Comparison of ENCODE assay signal across 10 cellular contexts in genomic region chr6:88141641-88142298, GRCh38. TPM values are rescaled to one million over a fixed set of nuclear protein-coding genes. Genes with fewer than 3 reads are reported as not detected.
DNase-seq lines count a peak whose midpoint lies in the region; ATAC-seq lines count a peak whose summit lies in the region.
"Had no signal": no experiment of that assay in that cellular context is flagged by ENCODE, and none has a peak within 500 bp of the region (broad histone marks: within the 10 kb centered on the region; RNA-seq: fewer than 3 reads in every experiment).

No MANE protein-coding gene starts in this region.

- H3K27ac Mint-ChIP-seq in activated naive CD8-positive, alpha-beta T cell treated with anti-CD3 and anti-CD28 coated beads, Interleukin-2, amount 50 U/mL, for 24 hours, result peak overlapping the region; percentile 37
- H3K27ac Mint-ChIP-seq in activated naive CD8-positive, alpha-beta T cell treated with anti-CD3 and anti-CD28 coated beads for 36 hours, result no peak overlapping the region
- no peak overlapping the region for H3K27ac Mint-ChIP-seq in activated CD4-positive, alpha-beta memory T cell treated with anti-CD3 and anti-CD28 coated beads for 36 hours

- POLR2A ChIA-PET in activated CD4-positive, alpha-beta memory T cell treated with anti-CD3 and anti-CD28 coated beads for 36 hours (lab: Charles Lee), result no interaction called here

- peak; percentile 33 for ATAC-seq in activated naive CD8-positive, alpha-beta T cell treated with anti-CD3 and anti-CD28 coated beads, Interleukin-2, amount 50 U/mL, for 24 hours
- peak; percentile 93 for ATAC-seq in HG02678 (IDR thresholded peaks at IDR 0.05; ENCODE audit: unreplicated experiment)
- peak; percentile 90 for ATAC-seq in HG03565 (IDR thresholded peaks at IDR 0.05; ENCODE audit: unreplicated experiment)

- no peaks in the 10 kb centered on the region for H3K9me3 Mint-ChIP-seq in activated naive CD8-positive, alpha-beta T cell treated with anti-CD3 and anti-CD28 coated beads, Interleukin-2, amount 50 U/mL, for 24 hours
- H3K9me3 Mint-ChIP-seq in activated naive CD8-positive, alpha-beta T cell treated with anti-CD3 and anti-CD28 coated beads for 36 hours, result no peaks in the 10 kb centered on the region
- no peaks in the 10 kb centered on the region for H3K9me3 Mint-ChIP-seq in activated CD4-positive, alpha-beta memory T cell treated with anti-CD3 and anti-CD28 coated beads for 36 hours

- H3K4me3 Mint-ChIP-seq in activated naive CD8-positive, alpha-beta T cell treated with anti-CD3 and anti-CD28 coated beads, Interleukin-2, amount 50 U/mL, for 24 hours, result no peak overlapping the region
- no peak overlapping the region for H3K4me3 Mint-ChIP-seq in activated naive CD8-positive, alpha-beta T cell treated with anti-CD3 and anti-CD28 coated beads for 36 hours
- H3K4me3 Mint-ChIP-seq in activated CD4-positive, alpha-beta memory T cell treated with anti-CD3 and anti-CD28 coated beads for 36 hours, result no peak overlapping the region

- H3K27me3 Mint-ChIP-seq in activated naive CD8-positive, alpha-beta T cell treated with anti-CD3 and anti-CD28 coated beads, Interleukin-2, amount 50 U/mL, for 24 hours, result no peaks in the 10 kb centered on the region
- peaks cover 4% of the 10 kb centered on the region for H3K27me3 Mint-ChIP-seq in activated naive CD8-positive, alpha-beta T cell treated with anti-CD3 and anti-CD28 coated beads for 36 hours
- peaks cover 3% of the 10 kb centered on the region for H3K27me3 Mint-ChIP-seq in activated CD4-positive, alpha-beta memory T cell treated with anti-CD3 and anti-CD28 coated beads for 36 hours

- no peaks in the 10 kb centered on the region for H3K36me3 Mint-ChIP-seq in activated naive CD8-positive, alpha-beta T cell treated with anti-CD3 and anti-CD28 coated beads, Interleukin-2, amount 50 U/mL, for 24 hours (ENCODE audit: low read depth)
- no peaks in the 10 kb centered on the region for H3K36me3 Mint-ChIP-seq in activated naive CD8-positive, alpha-beta T cell treated with anti-CD3 and anti-CD28 coated beads for 36 hours
- H3K36me3 Mint-ChIP-seq in activated CD4-positive, alpha-beta memory T cell treated with anti-CD3 and anti-CD28 coated beads for 36 hours, result no peaks in the 10 kb centered on the region

- CTCF ChIA-PET in activated CD4-positive, alpha-beta memory T cell treated with anti-CD3 and anti-CD28 coated beads for 36 hours (lab: Charles Lee), result no interaction called here

- intact Hi-C loops in activated CD4-positive, alpha-beta memory T cell treated with anti-CD3 and anti-CD28 coated beads for 36 hours (cut with micrococcal nuclease), result no loop called here

- peaks cover 5% of the 10 kb centered on the region for H3K4me1 Mint-ChIP-seq in activated naive CD8-positive, alpha-beta T cell treated with anti-CD3 and anti-CD28 coated beads, Interleukin-2, amount 50 U/mL, for 24 hours
- no peaks in the 10 kb centered on the region for H3K4me1 Mint-ChIP-seq in activated naive CD8-positive, alpha-beta T cell treated with anti-CD3 and anti-CD28 coated beads for 36 hours
- no peaks in the 10 kb centered on the region for H3K4me1 Mint-ChIP-seq in activated CD4-positive, alpha-beta memory T cell treated with anti-CD3 and anti-CD28 coated beads for 36 hours (ENCODE audit: low read depth)

- DNase-seq in activated naive CD8-positive, alpha-beta T cell treated with anti-CD3 and anti-CD28 coated beads, Interleukin-2, amount 50 U/mL, for 24 hours, result no peak
- DNase-seq in activated naive CD8-positive, alpha-beta T cell treated with anti-CD3 and anti-CD28 coated beads for 36 hours, result no peak
- DNase-seq in NCI-H2171 treated with DMSO at 0.1 percent for 48 hours (lab: John Stamatoyannopoulos, UW) (no peak), SKM-1 treated with dmso at 0.1 percent for 144 hours (lab: John Stamatoyannopoulos, UW; ENCODE audit: unreplicated experiment) (no peak)
- no peak for DNase-seq in activated CD4-positive, alpha-beta memory T cell treated with anti-CD3 and anti-CD28 coated beads for 36 hours
- no peak for DNase-seq in effector CD4-positive, alpha-beta T cell
- DNase-seq: RPMI8226 had no signal

RNA-seq across cellular contexts. Expression of gene CNR1, which starts 24.4 kb away (rescaled TPM):
- not detected for total RNA-seq in activated naive CD8-positive, alpha-beta T cell treated with anti-CD3 and anti-CD28 coated beads for 36 hours
- not detected for total RNA-seq in activated CD4-positive, alpha-beta memory T cell treated with anti-CD3 and anti-CD28 coated beads for 36 hours
- total RNA-seq: A172 had no signal

Comparison
In these comparisons a context has a peak if more than half of its experiments do, and no peak if none do; other contexts are left out.
1. ATAC-seq: peak in every context shown above with its lines; median percentile 93 in HG02678; 90 in HG03565; 33 in activated naive CD8-positive, alpha-beta T cell treated with anti-CD3 and anti-CD28 coated beads, Interleukin-2, amount 50 U/mL, for 24 hours.